Comparison of ENCODE assay signal across 8 cellular contexts in genomic region chr22:19855504-19856409, GRCh38. TPM values are rescaled to one million over a fixed set of nuclear protein-coding genes. Genes with fewer than 3 reads are reported as not detected.
A peak's percentile ranks its signal among the peaks of the same experiment; 100 is the strongest.
DNase-seq lines count a peak whose midpoint lies in the region; ATAC-seq, FAIRE-seq and TF ChIP-seq lines count a peak whose summit lies in the region.

No MANE protein-coding gene starts in this region.

- H3K36me3 Mint-ChIP-seq in activated CD8-positive, alpha-beta memory T cell treated with anti-CD3 and anti-CD28 coated beads, Interleukin-2, amount 10 ng/mL, durations not matched to agents 7 days and 5 days: peaks cover 7% of the 10 kb centered on the region

- peaks cover 37% of the 10 kb centered on the region for H3K4me1 Mint-ChIP-seq in activated CD8-positive, alpha-beta memory T cell treated with anti-CD3 and anti-CD28 coated beads, Interleukin-2, amount 10 ng/mL, durations not matched to agents 7 days and 5 days

- H3K4me3 Mint-ChIP-seq in activated CD8-positive, alpha-beta memory T cell treated with anti-CD3 and anti-CD28 coated beads, Interleukin-2, amount 10 ng/mL, durations not matched to agents 7 days and 5 days: peak overlapping the region; percentile 84

- peak overlapping the region; percentile 90 for H3K4me2 ChIP-seq in A549

- peaks cover 9 to 21% of the 10 kb centered on the region in 2 donors for H3K36me3 ChIP-seq in muscle layer of duodenum (ENCODE audit: control insufficient read depth in 1 of 2, insufficient read depth in 2 of 2, low read length in 2 of 2)

- peak overlapping the region; percentile 94 to 98 for H3K27ac ChIP-seq in A549
- peak overlapping the region; percentile 88 for H3K27ac ChIP-seq in muscle layer of duodenum (ENCODE audit: low read length)

- CTCF ChIA-PET in A549 (lab: Yijun Ruan, JAX): interaction anchor here (0.6 to 2.3 kb wide), 10 partner anchors 8 to 168 kb away, joined by 3 to 9 read pairs (median 4); no protein-coding TSS in a partner anchor
- CTCF ChIA-PET in activated CD8-positive, alpha-beta memory T cell treated with anti-CD3 and anti-CD28 coated beads, Interleukin-2, amount 10 ng/mL, durations not matched to agents 7 days and 5 days (lab: Charles Lee): interaction anchor here (0.7 to 1.7 kb wide), 8 partner anchors 8 to 136 kb away, joined by 3 to 8 read pairs (median 3); no protein-coding TSS in a partner anchor

- H3K27me3 Mint-ChIP-seq in activated CD8-positive, alpha-beta memory T cell treated with anti-CD3 and anti-CD28 coated beads, Interleukin-2, amount 10 ng/mL, durations not matched to agents 7 days and 5 days: no peaks in the 10 kb centered on the region

- TF ChIP-seq CTCF in A549 (IDR thresholded peaks at IDR 0.05): no peak

- H3K4me1 ChIP-seq in A549: peaks cover 17% of the 10 kb centered on the region; the same call in 2 of the 3 replicates
- H3K4me1 ChIP-seq in muscle layer of duodenum (ENCODE audit: control insufficient read depth in 1 of 2, insufficient read depth in 2 of 2, low read length in 2 of 2): peaks cover 20 to 26% of the 10 kb centered on the region in 2 donors

- TF ChIP-seq POLR2A in A549 (IDR thresholded peaks at IDR 0.05; ENCODE audit: low read length): peak; percentile 22; the same call in 1 of the 2 replicates
- TF ChIP-seq POLR2A in erythroblast (IDR thresholded peaks at IDR 0.05; ENCODE audit: low read length): no peak

- no peak for TF ChIP-seq RAD21 in A549 (conservative IDR thresholded peaks at IDR 0.05 in 1 of 2, IDR thresholded peaks at IDR 0.05 in 1 of 2)

- H3K9me3 Mint-ChIP-seq in activated CD8-positive, alpha-beta memory T cell treated with anti-CD3 and anti-CD28 coated beads, Interleukin-2, amount 10 ng/mL, durations not matched to agents 7 days and 5 days (ENCODE audit: low read depth): no peaks in the 10 kb centered on the region

- no peak for FAIRE-seq in A549 (lab: Jason Lieb, UNC)

- H3K4me3 ChIP-seq in A549 (peak overlapping the region; percentile 76), muscle layer of duodenum (ENCODE audit: low read depth in 1 of 2, low read length in 2 of 2) (peak overlapping the region; percentile 89 to 96)

- no peak for TF ChIP-seq EP300 in A549 (IDR thresholded peaks at IDR 0.05)

- 13% methylated on average over 12 of the region's 24 CpGs for WGBS in A549 (ENCODE audit: missing lambda C conversion rate)

- H3K9me3 ChIP-seq in A549 (no peaks in the 10 kb centered on the region), muscle layer of duodenum (ENCODE audit: control insufficient read depth in 1 of 2, low read length in 2 of 2) (no peaks in the 10 kb centered on the region)

- peak; percentile 56 to 70 for DNase-seq in A549 (ENCODE audit: low read depth in 1 of 2, low spot score in 1 of 2)
- peak; percentile 46 for DNase-seq in NCI-H460 (ENCODE audit: extremely low read depth, low read depth)
- peak; percentile 68 for DNase-seq in activated CD8-positive, alpha-beta memory T cell treated with anti-CD3 and anti-CD28 coated beads, Interleukin-2, amount 10 ng/mL, durations not matched to agents 7 days and 5 days
- peak; percentile 80 to 82 for DNase-seq in erythroblast (lab: John Stamatoyannopoulos, UW)
- peak; percentile 75 for DNase-seq in stimulated activated naive CD8-positive, alpha-beta T cell treated with anti-CD3 and anti-CD28 coated beads, Interleukin-15, Interleukin-2, amounts not matched to agents 100 U/mL and 50 U/mL, for 24 hours

- POLR2A ChIA-PET in A549 (lab: Yijun Ruan, JAX): interaction anchor here (0.9 to 1.6 kb wide), 2 partner anchors 11 to 25 kb away, joined by 4 to 6 read pairs; no protein-coding TSS in a partner anchor

- H3K27ac Mint-ChIP-seq in activated CD8-positive, alpha-beta memory T cell treated with anti-CD3 and anti-CD28 coated beads, Interleukin-2, amount 10 ng/mL, durations not matched to agents 7 days and 5 days: peak overlapping the region; percentile 94

- no peaks in the 10 kb centered on the region for H3K27me3 ChIP-seq in muscle layer of duodenum (ENCODE audit: low read depth, low read length)

- peak; percentile 57 to 65 for ATAC-seq in A549
- ATAC-seq in GM18502 (IDR thresholded peaks at IDR 0.05; ENCODE audit: poor library complexity, unreplicated experiment): peak; percentile 19
- peak; percentile 17 for ATAC-seq in HG03025 (IDR thresholded peaks at IDR 0.05; ENCODE audit: low FRiP score, unreplicated experiment)
- ATAC-seq in activated CD8-positive, alpha-beta memory T cell treated with anti-CD3 and anti-CD28 coated beads, Interleukin-2, amount 10 ng/mL, durations not matched to agents 7 days and 5 days: peak; percentile 27
- ATAC-seq in stimulated activated naive CD8-positive, alpha-beta T cell treated with anti-CD3 and anti-CD28 coated beads, Interleukin-15, Interleukin-2, amounts not matched to agents 100 U/mL and 50 U/mL, for 24 hours: peak; percentile 44

TF ChIP-seq in A549, 52 proteins besides CTCF, POLR2A, EP300 and RAD21:
- TF ChIP-seq MAFK (IDR thresholded peaks at IDR 0.05; ENCODE audit: partially characterized antibody) (peak; percentile 90), CHD4 (IDR thresholded peaks at IDR 0.05; ENCODE audit: borderline replicate concordance) (no peak)
TF ChIP-seq in A549: peak in this region for 1.

RNA-seq across cellular contexts. Expression of gene GNB1L, which starts 1.1 kb away (rescaled TPM):
- polyA plus RNA-seq in A549 (2011; rRNA removed): 1.6 and 1.8 TPM in 2 replicates
- polyA plus RNA-seq in A549 (2012; cell fraction: cytosol; rRNA removed): 11.3 and 16.1 TPM in 2 replicates
- 14.3 and 27.3 TPM in 2 replicates for polyA plus RNA-seq in A549 (2012; cell fraction: nucleus; rRNA removed)
- polyA plus RNA-seq in A549 (2017; fragmentation: RNase III; extraction: RNeasy Plus Mini Kit Qiagen cat#74134 plus additional on column Dnase treatment): 8.2 to 10.3 TPM (median 8.9 TPM) in 3 replicates
- 0.45 and 0.58 TPM in 2 replicates for polyA minus RNA-seq in A549 (2011; rRNA and poly(A)+ RNA removed)
- 9.6 and 11.7 TPM in 2 replicates for total RNA-seq in NCI-H460 (2014; rRNA removed; shearing (Covaris generic))
- polyA plus RNA-seq in NCI-H460 (2014; cell fraction: nucleus; rRNA removed): 32.1 and 37.2 TPM in 2 replicates
- 10 to 100 TPM; 13.7 to 14.7 TPM for total RNA-seq in activated CD8-positive, alpha-beta memory T cell treated with anti-CD3 and anti-CD28 coated beads, Interleukin-2, amount 10 ng/mL, durations not matched to agents 7 days and 5 days

RNA-seq across cellular contexts. Expression of gene RTL10, which starts 1.1 kb away (rescaled TPM):
- polyA plus RNA-seq in A549 (2011; rRNA removed) (4.4 and 4.5 TPM in 2 replicates), A549 (2017; fragmentation: RNase III; extraction: RNeasy Plus Mini Kit Qiagen cat#74134 plus additional on column Dnase treatment) (5.1 to 5.3 TPM (median 5.1 TPM) in 3 replicates)
- polyA plus RNA-seq in A549 (2012; cell fraction: cytosol; rRNA removed): 4.7 and 6.4 TPM in 2 replicates
- 17.3 and 23.4 TPM in 2 replicates for polyA plus RNA-seq in A549 (2012; cell fraction: nucleus; rRNA removed)
- 7.9 and 9.6 TPM in 2 replicates for polyA minus RNA-seq in A549 (2011; rRNA and poly(A)+ RNA removed)
- 12.7 and 13.0 TPM in 2 replicates for total RNA-seq in NCI-H460 (2014; rRNA removed; shearing (Covaris generic))
- 29.4 and 36.6 TPM in 2 replicates for polyA plus RNA-seq in NCI-H460 (2014; cell fraction: nucleus; rRNA removed)
- 10 to 100 TPM; 12.8 to 15.9 TPM for total RNA-seq in activated CD8-positive, alpha-beta memory T cell treated with anti-CD3 and anti-CD28 coated beads, Interleukin-2, amount 10 ng/mL, durations not matched to agents 7 days and 5 days

Comparison
In these comparisons a context has a peak if more than half of its experiments do, and no peak if none do; other contexts are left out.
1. Peak in every context shown above with its lines: DNase-seq, ATAC-seq, H3K4me3 ChIP-seq and H3K27ac ChIP-seq.